ENCODE assay signal across 8 cellular contexts in genomic region chr12:62934799-62935674, GRCh38. TPM values are rescaled to one million over a fixed set of nuclear protein-coding genes. Genes with fewer than 3 reads are reported as not detected.
DNase-seq lines count a peak whose midpoint lies in the region; ATAC-seq, FAIRE-seq and TF ChIP-seq lines count a peak whose summit lies in the region.

Gene PPM1H, minus strand, starts transcription at chr12:62935150. Its CDS starts 414 bp downstream, at chr12:62934736.

- peak within 1 kb of the TSS in 13 of 21 experiments; percentile 4 to 74 (median 42) for H3K27ac ChIP-seq in skin epidermis

- peak; percentile 24 for FAIRE-seq in islet of Langerhans (lab: Jason Lieb, UNC)

- DNase-seq in activated CD8-positive, alpha-beta memory T cell treated with anti-CD3 and anti-CD28 coated beads for 24 hours, result peak; percentile 62
- no peak for DNase-seq in activated CD8-positive, alpha-beta memory T cell treated with anti-CD3 and anti-CD28 coated beads, Interleukin-2, amount 50 U/mL, for 4 hours
- DNase-seq in HFFc6, result peak; percentile 30
- DNase-seq in MG63, result peak; percentile 55
- peak; percentile 86 for DNase-seq in SK-MEL-5 (ENCODE audit: low read depth, low spot score)
- no peak for DNase-seq in central memory CD8-positive, alpha-beta T cell (ENCODE audit: low spot score in 2 of 2)

- no peaks in the 10 kb centered on the region for H3K9me3 Mint-ChIP-seq in HFFc6
- no peaks in the 10 kb centered on the region for H3K9me3 Mint-ChIP-seq in central memory CD8-positive, alpha-beta T cell

- H3K27me3 Mint-ChIP-seq in HFFc6 (ENCODE audit: insufficient read depth), result peaks cover 2% of the 10 kb centered on the region; the same call in 1 of the 2 replicates
- H3K27me3 Mint-ChIP-seq in central memory CD8-positive, alpha-beta T cell, result peaks cover 41% of the 10 kb centered on the region

- peak within 1 kb of the TSS; percentile 93 for H3K4me3 Mint-ChIP-seq in HFFc6
- peak within 1 kb of the TSS; percentile 78 for H3K4me3 Mint-ChIP-seq in central memory CD8-positive, alpha-beta T cell

- in situ Hi-C loops in SK-MEL-5 (cut with HindIII; ENCODE audit: low pct_unique_long_range_greater_than_20kb, low sequenced_read_pairs), result no loop called here

- peak; percentile 74 for TF ChIP-seq CTCF in HFFc6 (IDR thresholded peaks at IDR 0.05)

- no peaks in the 10 kb centered on the region for H3K36me3 ChIP-seq in MG63

- H3K27me3 ChIP-seq in MG63, result no peaks in the 10 kb centered on the region

- peak; percentile 61 for ATAC-seq in central memory CD8-positive, alpha-beta T cell (replicated peaks; ENCODE audit: extremely low read depth, poor library complexity, severe bottlenecking)

- peak within 1 kb of the TSS; percentile 47 for H3K27ac Mint-ChIP-seq in HFFc6
- H3K27ac Mint-ChIP-seq in central memory CD8-positive, alpha-beta T cell (ENCODE audit: low read depth), result no peak within 1 kb of the TSS

- peaks cover 6% of the 10 kb centered on the region for H3K36me3 Mint-ChIP-seq in HFFc6 (ENCODE audit: low read depth)
- no peaks in the 10 kb centered on the region for H3K36me3 Mint-ChIP-seq in central memory CD8-positive, alpha-beta T cell (ENCODE audit: insufficient read depth)

- H3K4me3 ChIP-seq in MG63 (peak within 1 kb of the TSS; percentile 67), skin epidermis (peak within 1 kb of the TSS; percentile 49 to 79 (median 60))

- H3K9me3 ChIP-seq in MG63, result no peaks in the 10 kb centered on the region

- H3K4me1 Mint-ChIP-seq in HFFc6 (ENCODE audit: low read depth), result peaks cover 31% of the 10 kb centered on the region
- peaks cover 13% of the 10 kb centered on the region for H3K4me1 Mint-ChIP-seq in central memory CD8-positive, alpha-beta T cell

RNA-seq across cellular contexts. Expression of gene PPM1H, which starts in this region (rescaled TPM):
- 10 to 100 TPM in 2 of 6 experiments, 1 to 10 TPM in 4; 7.0 to 20.9 (median 8.4) TPM for total RNA-seq in HFFc6 (2021; fragmentation: NEBNext Ultra II Directional; extraction: Animal tissue kit (Norgen Biotek cat#: 25700))
- total RNA-seq in MG63 (2014; rRNA removed; shearing (Covaris generic); ENCODE audit: low replicate concordance), result 3.6 and 4.0 TPM in 2 replicates
- total RNA-seq in SK-MEL-5 (2014; rRNA removed; shearing (Covaris generic)), result 55.7 and 58.4 TPM in 2 replicates
- polyA plus RNA-seq in SK-MEL-5 (2015; cell fraction: cytosol; rRNA removed), result 29.6 and 38.7 TPM in 2 replicates
- polyA plus RNA-seq in SK-MEL-5 (2015; cell fraction: nucleus; rRNA removed), result 17.5 and 18.4 TPM in 2 replicates

Comparison
In these comparisons a context has a peak if more than half of its experiments do, and no peak if none do; other contexts are left out.
1. DNase-seq: peak in activated CD8-positive, alpha-beta memory T cell treated with anti-CD3 and anti-CD28 coated beads for 24 hours (single experiment), HFFc6 (single experiment), MG63 (single experiment) and SK-MEL-5 (single experiment); none in activated CD8-positive, alpha-beta memory T cell treated with anti-CD3 and anti-CD28 coated beads, Interleukin-2, amount 50 U/mL, for 4 hours (single experiment) and central memory CD8-positive, alpha-beta T cell (0 of 2).